Comparison of ENCODE assay signal across 1 cellular context in genomic region chr1:161726631-161727342, GRCh38.
TF ChIP-seq lines count a peak whose summit lies in the region.

No MANE protein-coding gene starts in this region.

TF ChIP-seq in HepG2, 621 proteins besides CTCF, POLR2A, EP300 and RAD21 (continued from another document and continues in another):
- TF ChIP-seq CSRNP1 (CRISPR knock-in tag; IDR thresholded peaks at IDR 0.05) (no peak), GRHL1 (CRISPR knock-in tag; conservative IDR thresholded peaks at IDR 0.05) (no peak), ZNF468 (CRISPR knock-in tag; IDR thresholded peaks at IDR 0.05) (0 out of 2 replicates have a peak, but pooled peaks have one; percentile 18), SIX1 (CRISPR knock-in tag; IDR thresholded peaks at IDR 0.05; ENCODE audit: borderline replicate concordance) (no peak), NFIB (CRISPR knock-in tag; IDR thresholded peaks at IDR 0.05; ENCODE audit: borderline replicate concordance) (no peak), ZNF407 (CRISPR knock-in tag; IDR thresholded peaks at IDR 0.05; ENCODE audit: not compliant biosample characterization) (no peak), MTA1 (CRISPR knock-in tag; IDR thresholded peaks at IDR 0.05; ENCODE audit: borderline replicate concordance) (0 out of 2 replicates have a peak, but pooled peaks have one; percentile 14), ZNF280B (CRISPR knock-in tag; IDR thresholded peaks at IDR 0.05; ENCODE audit: borderline replicate concordance) (no peak), ZNF232 (CRISPR knock-in tag; IDR thresholded peaks at IDR 0.05; ENCODE audit: borderline replicate concordance) (no peak), RNF2 (conservative IDR thresholded peaks at IDR 0.05; ENCODE audit: low read depth) (0 out of 2 replicates have a peak, but pooled peaks have one; percentile 25), SATB2 (CRISPR knock-in tag; IDR thresholded peaks at IDR 0.05) (no peak), ZNF576 (CRISPR knock-in tag; IDR thresholded peaks at IDR 0.05) (no peak), PTBP1 (IDR thresholded peaks at IDR 0.05; ENCODE audit: low read depth, low read length, poor library complexity, severe bottlenecking) (no peak), PHF8 (CRISPR knock-in tag; IDR thresholded peaks at IDR 0.05) (peak; percentile 63; the same call in 1 of the 2 replicates), RORA (CRISPR knock-in tag; IDR thresholded peaks at IDR 0.05) (no peak), POGK (CRISPR knock-in tag; conservative IDR thresholded peaks at IDR 0.05) (0 out of 2 replicates have a peak, but pooled peaks have one; percentile 53), ETS1 (CRISPR knock-in tag; IDR thresholded peaks at IDR 0.05) (no peak), ZNF281 (CRISPR knock-in tag; IDR thresholded peaks at IDR 0.05; ENCODE audit: borderline replicate concordance) (peak; percentile 35; the same call in 1 of the 2 replicates), CAMTA2 (CRISPR knock-in tag; IDR thresholded peaks at IDR 0.05; ENCODE audit: borderline replicate concordance) (no peak), HNRNPK (IDR thresholded peaks at IDR 0.05; ENCODE audit: low read depth, low read length, poor library complexity, severe bottlenecking) (peak; percentile 86), RXRA (CRISPR knock-in tag; IDR thresholded peaks at IDR 0.05) (peak; percentile 50; the same call in 1 of the 2 replicates), ZNF546 (CRISPR knock-in tag; conservative IDR thresholded peaks at IDR 0.05) (no peak), CCDC6 (CRISPR knock-in tag; IDR thresholded peaks at IDR 0.05) (no peak), ZNF777 (CRISPR knock-in tag; IDR thresholded peaks at IDR 0.05) (no peak), ZNF513 (CRISPR knock-in tag; conservative IDR thresholded peaks at IDR 0.05) (peak; percentile 51; the same call in 1 of the 2 replicates), ZNF580 (CRISPR knock-in tag; IDR thresholded peaks at IDR 0.05; ENCODE audit: borderline replicate concordance, low read depth) (no peak), REXO4 (CRISPR knock-in tag; IDR thresholded peaks at IDR 0.05; ENCODE audit: borderline replicate concordance) (no peak), ETV5 (CRISPR knock-in tag; IDR thresholded peaks at IDR 0.05; ENCODE audit: borderline replicate concordance) (peak; percentile 44), ZNF780A (CRISPR knock-in tag; IDR thresholded peaks at IDR 0.05) (no peak), ZNF253 (CRISPR knock-in tag; IDR thresholded peaks at IDR 0.05; ENCODE audit: borderline replicate concordance) (no peak), PAX8 (CRISPR knock-in tag; IDR thresholded peaks at IDR 0.05; ENCODE audit: borderline replicate concordance) (no peak), KDM5B (CRISPR knock-in tag; IDR thresholded peaks at IDR 0.05; ENCODE audit: borderline replicate concordance) (no peak), BORCS8-MEF2B (CRISPR knock-in tag; IDR thresholded peaks at IDR 0.05) (0 out of 2 replicates have a peak, but pooled peaks have one; percentile 2), GATAD2A (CRISPR knock-in tag; IDR thresholded peaks at IDR 0.05) (no peak), KMT2A (CRISPR knock-in tag; IDR thresholded peaks at IDR 0.05) (no peak), YEATS4 (CRISPR knock-in tag; IDR thresholded peaks at IDR 0.05; ENCODE audit: borderline replicate concordance) (peak; percentile 51; the same call in 1 of the 2 replicates), RCOR2 (CRISPR knock-in tag; IDR thresholded peaks at IDR 0.05) (no peak), TAF1 (CRISPR knock-in tag; IDR thresholded peaks at IDR 0.05) (peak; percentile 63; the same call in 1 of the 2 replicates)
